Comparison of ENCODE assay signal across 1 cellular context in the genomic region with DNA sequence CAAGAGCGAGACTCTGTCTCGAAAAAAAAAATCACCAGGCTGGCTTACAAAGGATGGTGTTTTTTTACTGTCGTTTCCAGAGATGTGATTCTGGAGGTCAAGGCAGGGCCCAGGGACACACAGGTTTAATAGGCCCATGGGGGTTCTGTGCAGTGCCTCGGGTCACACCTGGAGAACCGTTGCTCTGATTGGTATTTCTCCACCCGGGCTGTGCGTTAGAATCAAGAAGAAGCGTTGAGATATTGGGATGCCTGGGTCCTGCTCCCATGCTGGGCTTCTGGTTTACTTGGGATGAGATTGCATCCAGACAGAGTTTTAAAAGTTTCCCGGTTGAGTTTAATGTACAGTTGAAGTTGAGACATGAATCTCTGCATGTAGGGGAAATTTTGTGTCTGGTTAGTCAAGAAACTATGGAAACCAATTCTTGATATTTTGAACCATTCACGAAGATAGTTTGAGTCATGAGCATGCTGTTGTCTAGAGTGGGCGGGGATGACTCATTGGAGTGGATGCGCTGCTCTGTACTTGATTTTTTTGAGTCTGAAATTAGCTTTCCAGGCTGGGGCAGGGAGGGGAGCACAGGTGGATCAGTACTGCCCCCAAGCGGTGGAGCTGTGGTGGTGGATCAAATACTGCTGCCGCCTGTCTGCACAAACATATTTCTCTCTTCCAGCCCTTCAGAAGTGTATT.
A peak's percentile ranks its signal among the peaks of the same experiment; 100 is the strongest.
TF ChIP-seq lines count a peak whose summit lies in the region.

No MANE protein-coding gene starts in this region.

TF ChIP-seq in HepG2, 621 proteins besides CTCF, POLR2A, EP300 and RAD21 (continued from another document and continues in another):
- TF ChIP-seq, protein P1, sequence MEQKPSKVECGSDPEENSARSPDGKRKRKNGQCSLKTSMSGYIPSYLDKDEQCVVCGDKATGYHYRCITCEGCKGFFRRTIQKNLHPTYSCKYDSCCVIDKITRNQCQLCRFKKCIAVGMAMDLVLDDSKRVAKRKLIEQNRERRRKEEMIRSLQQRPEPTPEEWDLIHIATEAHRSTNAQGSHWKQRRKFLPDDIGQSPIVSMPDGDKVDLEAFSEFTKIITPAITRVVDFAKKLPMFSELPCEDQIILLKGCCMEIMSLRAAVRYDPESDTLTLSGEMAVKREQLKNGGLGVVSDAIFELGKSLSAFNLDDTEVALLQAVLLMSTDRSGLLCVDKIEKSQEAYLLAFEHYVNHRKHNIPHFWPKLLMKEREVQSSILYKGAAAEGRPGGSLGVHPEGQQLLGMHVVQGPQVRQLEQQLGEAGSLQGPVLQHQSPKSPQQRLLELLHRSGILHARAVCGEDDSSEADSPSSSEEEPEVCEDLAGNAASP (CRISPR knock-in tag; IDR thresholded peaks at IDR 0.05; ENCODE audit: borderline replicate concordance), result peak; percentile 51; the same call in 1 of the 2 replicates
- TF ChIP-seq SMC3 (IDR thresholded peaks at IDR 0.05; ENCODE audit: low read length) (peak; percentile 96), ZMAT3 (CRISPR knock-in tag; conservative IDR thresholded peaks at IDR 0.05) (0 out of 2 replicates have a peak, but pooled peaks have one; percentile 36), ZNF552 (CRISPR knock-in tag; IDR thresholded peaks at IDR 0.05; ENCODE audit: borderline replicate concordance) (no peak), JDP2 (CRISPR knock-in tag; IDR thresholded peaks at IDR 0.05; ENCODE audit: borderline replicate concordance) (no peak), ZNF644 (CRISPR knock-in tag; IDR thresholded peaks at IDR 0.05; ENCODE audit: low read depth) (peak; percentile 38; the same call in 1 of the 2 replicates), SIN3B (IDR thresholded peaks at IDR 0.05; ENCODE audit: low read length) (peak; percentile 61), SAFB2 (CRISPR knock-in tag; IDR thresholded peaks at IDR 0.05; ENCODE audit: borderline replicate concordance, low read depth) (peak; percentile 74; the same call in 1 of the 2 replicates), PITX1 (CRISPR knock-in tag; IDR thresholded peaks at IDR 0.05) (peak; percentile 48; the same call in 1 of the 2 replicates), ZFX (CRISPR knock-in tag; IDR thresholded peaks at IDR 0.05; ENCODE audit: low read depth) (peak; percentile 17; the same call in 1 of the 2 replicates), THAP11 (CRISPR knock-in tag; IDR thresholded peaks at IDR 0.05) (peak; percentile 57; the same call in 1 of the 2 replicates), ZNF430 (CRISPR knock-in tag; IDR thresholded peaks at IDR 0.05) (no peak), RNF2 (conservative IDR thresholded peaks at IDR 0.05; ENCODE audit: low read depth) (no peak), ZNF589 (CRISPR knock-in tag; conservative IDR thresholded peaks at IDR 0.05) (0 out of 2 replicates have a peak, but pooled peaks have one; percentile 53), RFXAP (CRISPR knock-in tag; IDR thresholded peaks at IDR 0.05; ENCODE audit: borderline replicate concordance) (0 out of 2 replicates have a peak, but pooled peaks have one; percentile 18), FOSL2 (CRISPR knock-in tag; IDR thresholded peaks at IDR 0.05) (peak; percentile 96), PTBP1 (IDR thresholded peaks at IDR 0.05; ENCODE audit: low read depth, low read length, poor library complexity, severe bottlenecking) (no peak), BHLHE40 (IDR thresholded peaks at IDR 0.05; ENCODE audit: low read length) (no peak), ZFP82 (CRISPR knock-in tag; IDR thresholded peaks at IDR 0.05; ENCODE audit: borderline replicate concordance) (0 out of 2 replicates have a peak, but pooled peaks have one; percentile 8), GATAD2A (CRISPR knock-in tag; IDR thresholded peaks at IDR 0.05) (peak; percentile 63; the same call in 1 of the 2 replicates), PAX8 (CRISPR knock-in tag; IDR thresholded peaks at IDR 0.05; ENCODE audit: borderline replicate concordance) (no peak), MIER3 (CRISPR knock-in tag; IDR thresholded peaks at IDR 0.05; ENCODE audit: borderline replicate concordance) (no peak)
- TF ChIP-seq, protein P2, sequence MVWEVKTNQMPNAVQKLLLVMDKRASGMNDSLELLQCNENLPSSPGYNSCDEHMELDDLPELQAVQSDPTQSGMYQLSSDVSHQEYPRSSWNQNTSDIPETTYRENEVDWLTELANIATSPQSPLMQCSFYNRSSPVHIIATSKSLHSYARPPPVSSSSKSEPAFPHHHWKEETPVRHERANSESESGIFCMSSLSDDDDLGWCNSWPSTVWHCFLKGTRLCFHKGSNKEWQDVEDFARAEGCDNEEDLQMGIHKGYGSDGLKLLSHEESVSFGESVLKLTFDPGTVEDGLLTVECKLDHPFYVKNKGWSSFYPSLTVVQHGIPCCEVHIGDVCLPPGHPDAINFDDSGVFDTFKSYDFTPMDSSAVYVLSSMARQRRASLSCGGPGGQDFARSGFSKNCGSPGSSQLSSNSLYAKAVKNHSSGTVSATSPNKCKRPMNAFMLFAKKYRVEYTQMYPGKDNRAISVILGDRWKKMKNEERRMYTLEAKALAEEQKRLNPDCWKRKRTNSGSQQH (CRISPR knock-in tag; IDR thresholded peaks at IDR 0.05; ENCODE audit: low read depth), result no peak
- TF ChIP-seq, protein P3, sequence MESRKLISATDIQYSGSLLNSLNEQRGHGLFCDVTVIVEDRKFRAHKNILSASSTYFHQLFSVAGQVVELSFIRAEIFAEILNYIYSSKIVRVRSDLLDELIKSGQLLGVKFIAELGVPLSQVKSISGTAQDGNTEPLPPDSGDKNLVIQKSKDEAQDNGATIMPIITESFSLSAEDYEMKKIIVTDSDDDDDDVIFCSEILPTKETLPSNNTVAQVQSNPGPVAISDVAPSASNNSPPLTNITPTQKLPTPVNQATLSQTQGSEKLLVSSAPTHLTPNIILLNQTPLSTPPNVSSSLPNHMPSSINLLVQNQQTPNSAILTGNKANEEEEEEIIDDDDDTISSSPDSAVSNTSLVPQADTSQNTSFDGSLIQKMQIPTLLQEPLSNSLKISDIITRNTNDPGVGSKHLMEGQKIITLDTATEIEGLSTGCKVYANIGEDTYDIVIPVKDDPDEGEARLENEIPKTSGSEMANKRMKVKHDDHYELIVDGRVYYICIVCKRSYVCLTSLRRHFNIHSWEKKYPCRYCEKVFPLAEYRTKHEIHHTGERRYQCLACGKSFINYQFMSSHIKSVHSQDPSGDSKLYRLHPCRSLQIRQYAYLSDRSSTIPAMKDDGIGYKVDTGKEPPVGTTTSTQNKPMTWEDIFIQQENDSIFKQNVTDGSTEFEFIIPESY (CRISPR knock-in tag; IDR thresholded peaks at IDR 0.05), result peak; percentile 55; the same call in 1 of the 2 replicates
- TF ChIP-seq, protein P4, sequence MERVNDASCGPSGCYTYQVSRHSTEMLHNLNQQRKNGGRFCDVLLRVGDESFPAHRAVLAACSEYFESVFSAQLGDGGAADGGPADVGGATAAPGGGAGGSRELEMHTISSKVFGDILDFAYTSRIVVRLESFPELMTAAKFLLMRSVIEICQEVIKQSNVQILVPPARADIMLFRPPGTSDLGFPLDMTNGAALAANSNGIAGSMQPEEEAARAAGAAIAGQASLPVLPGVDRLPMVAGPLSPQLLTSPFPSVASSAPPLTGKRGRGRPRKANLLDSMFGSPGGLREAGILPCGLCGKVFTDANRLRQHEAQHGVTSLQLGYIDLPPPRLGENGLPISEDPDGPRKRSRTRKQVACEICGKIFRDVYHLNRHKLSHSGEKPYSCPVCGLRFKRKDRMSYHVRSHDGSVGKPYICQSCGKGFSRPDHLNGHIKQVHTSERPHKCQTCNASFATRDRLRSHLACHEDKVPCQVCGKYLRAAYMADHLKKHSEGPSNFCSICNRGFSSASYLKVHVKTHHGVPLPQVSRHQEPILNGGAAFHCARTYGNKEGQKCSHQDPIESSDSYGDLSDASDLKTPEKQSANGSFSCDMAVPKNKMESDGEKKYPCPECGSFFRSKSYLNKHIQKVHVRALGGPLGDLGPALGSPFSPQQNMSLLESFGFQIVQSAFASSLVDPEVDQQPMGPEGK (CRISPR knock-in tag; IDR thresholded peaks at IDR 0.05), result no peak; the same call in 1 of the 2 replicates
- TF ChIP-seq, protein P5, sequence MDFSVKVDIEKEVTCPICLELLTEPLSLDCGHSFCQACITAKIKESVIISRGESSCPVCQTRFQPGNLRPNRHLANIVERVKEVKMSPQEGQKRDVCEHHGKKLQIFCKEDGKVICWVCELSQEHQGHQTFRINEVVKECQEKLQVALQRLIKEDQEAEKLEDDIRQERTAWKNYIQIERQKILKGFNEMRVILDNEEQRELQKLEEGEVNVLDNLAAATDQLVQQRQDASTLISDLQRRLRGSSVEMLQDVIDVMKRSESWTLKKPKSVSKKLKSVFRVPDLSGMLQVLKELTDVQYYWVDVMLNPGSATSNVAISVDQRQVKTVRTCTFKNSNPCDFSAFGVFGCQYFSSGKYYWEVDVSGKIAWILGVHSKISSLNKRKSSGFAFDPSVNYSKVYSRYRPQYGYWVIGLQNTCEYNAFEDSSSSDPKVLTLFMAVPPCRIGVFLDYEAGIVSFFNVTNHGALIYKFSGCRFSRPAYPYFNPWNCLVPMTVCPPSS (IDR thresholded peaks at IDR 0.05), result no peak
- TF ChIP-seq, protein P6, sequence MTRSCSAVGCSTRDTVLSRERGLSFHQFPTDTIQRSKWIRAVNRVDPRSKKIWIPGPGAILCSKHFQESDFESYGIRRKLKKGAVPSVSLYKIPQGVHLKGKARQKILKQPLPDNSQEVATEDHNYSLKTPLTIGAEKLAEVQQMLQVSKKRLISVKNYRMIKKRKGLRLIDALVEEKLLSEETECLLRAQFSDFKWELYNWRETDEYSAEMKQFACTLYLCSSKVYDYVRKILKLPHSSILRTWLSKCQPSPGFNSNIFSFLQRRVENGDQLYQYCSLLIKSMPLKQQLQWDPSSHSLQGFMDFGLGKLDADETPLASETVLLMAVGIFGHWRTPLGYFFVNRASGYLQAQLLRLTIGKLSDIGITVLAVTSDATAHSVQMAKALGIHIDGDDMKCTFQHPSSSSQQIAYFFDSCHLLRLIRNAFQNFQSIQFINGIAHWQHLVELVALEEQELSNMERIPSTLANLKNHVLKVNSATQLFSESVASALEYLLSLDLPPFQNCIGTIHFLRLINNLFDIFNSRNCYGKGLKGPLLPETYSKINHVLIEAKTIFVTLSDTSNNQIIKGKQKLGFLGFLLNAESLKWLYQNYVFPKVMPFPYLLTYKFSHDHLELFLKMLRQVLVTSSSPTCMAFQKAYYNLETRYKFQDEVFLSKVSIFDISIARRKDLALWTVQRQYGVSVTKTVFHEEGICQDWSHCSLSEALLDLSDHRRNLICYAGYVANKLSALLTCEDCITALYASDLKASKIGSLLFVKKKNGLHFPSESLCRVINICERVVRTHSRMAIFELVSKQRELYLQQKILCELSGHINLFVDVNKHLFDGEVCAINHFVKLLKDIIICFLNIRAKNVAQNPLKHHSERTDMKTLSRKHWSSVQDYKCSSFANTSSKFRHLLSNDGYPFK (CRISPR knock-in tag; IDR thresholded peaks at IDR 0.05; ENCODE audit: borderline replicate concordance), result no peak
- TF ChIP-seq, protein P7, sequence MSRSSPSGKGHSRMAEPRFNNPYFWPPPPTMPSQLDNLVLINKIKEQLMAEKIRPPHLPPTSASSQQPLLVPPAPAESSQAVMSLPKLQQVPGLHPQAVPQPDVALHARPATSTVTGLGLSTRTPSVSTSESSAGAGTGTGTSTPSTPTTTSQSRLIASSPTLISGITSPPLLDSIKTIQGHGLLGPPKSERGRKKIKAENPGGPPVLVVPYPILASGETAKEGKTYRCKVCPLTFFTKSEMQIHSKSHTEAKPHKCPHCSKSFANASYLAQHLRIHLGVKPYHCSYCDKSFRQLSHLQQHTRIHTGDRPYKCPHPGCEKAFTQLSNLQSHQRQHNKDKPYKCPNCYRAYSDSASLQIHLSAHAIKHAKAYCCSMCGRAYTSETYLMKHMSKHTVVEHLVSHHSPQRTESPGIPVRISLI (CRISPR knock-in tag; IDR thresholded peaks at IDR 0.05; ENCODE audit: borderline replicate concordance), result peak; percentile 60
- TF ChIP-seq, protein P8, sequence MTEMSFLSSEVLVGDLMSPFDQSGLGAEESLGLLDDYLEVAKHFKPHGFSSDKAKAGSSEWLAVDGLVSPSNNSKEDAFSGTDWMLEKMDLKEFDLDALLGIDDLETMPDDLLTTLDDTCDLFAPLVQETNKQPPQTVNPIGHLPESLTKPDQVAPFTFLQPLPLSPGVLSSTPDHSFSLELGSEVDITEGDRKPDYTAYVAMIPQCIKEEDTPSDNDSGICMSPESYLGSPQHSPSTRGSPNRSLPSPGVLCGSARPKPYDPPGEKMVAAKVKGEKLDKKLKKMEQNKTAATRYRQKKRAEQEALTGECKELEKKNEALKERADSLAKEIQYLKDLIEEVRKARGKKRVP (CRISPR knock-in tag; IDR thresholded peaks at IDR 0.05), result no peak
- TF ChIP-seq, protein P9, sequence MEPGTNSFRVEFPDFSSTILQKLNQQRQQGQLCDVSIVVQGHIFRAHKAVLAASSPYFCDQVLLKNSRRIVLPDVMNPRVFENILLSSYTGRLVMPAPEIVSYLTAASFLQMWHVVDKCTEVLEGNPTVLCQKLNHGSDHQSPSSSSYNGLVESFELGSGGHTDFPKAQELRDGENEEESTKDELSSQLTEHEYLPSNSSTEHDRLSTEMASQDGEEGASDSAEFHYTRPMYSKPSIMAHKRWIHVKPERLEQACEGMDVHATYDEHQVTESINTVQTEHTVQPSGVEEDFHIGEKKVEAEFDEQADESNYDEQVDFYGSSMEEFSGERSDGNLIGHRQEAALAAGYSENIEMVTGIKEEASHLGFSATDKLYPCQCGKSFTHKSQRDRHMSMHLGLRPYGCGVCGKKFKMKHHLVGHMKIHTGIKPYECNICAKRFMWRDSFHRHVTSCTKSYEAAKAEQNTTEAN (CRISPR knock-in tag; conservative IDR thresholded peaks at IDR 0.05), result peak; percentile 27; the same call in 1 of the 2 replicates
- TF ChIP-seq, protein P10, sequence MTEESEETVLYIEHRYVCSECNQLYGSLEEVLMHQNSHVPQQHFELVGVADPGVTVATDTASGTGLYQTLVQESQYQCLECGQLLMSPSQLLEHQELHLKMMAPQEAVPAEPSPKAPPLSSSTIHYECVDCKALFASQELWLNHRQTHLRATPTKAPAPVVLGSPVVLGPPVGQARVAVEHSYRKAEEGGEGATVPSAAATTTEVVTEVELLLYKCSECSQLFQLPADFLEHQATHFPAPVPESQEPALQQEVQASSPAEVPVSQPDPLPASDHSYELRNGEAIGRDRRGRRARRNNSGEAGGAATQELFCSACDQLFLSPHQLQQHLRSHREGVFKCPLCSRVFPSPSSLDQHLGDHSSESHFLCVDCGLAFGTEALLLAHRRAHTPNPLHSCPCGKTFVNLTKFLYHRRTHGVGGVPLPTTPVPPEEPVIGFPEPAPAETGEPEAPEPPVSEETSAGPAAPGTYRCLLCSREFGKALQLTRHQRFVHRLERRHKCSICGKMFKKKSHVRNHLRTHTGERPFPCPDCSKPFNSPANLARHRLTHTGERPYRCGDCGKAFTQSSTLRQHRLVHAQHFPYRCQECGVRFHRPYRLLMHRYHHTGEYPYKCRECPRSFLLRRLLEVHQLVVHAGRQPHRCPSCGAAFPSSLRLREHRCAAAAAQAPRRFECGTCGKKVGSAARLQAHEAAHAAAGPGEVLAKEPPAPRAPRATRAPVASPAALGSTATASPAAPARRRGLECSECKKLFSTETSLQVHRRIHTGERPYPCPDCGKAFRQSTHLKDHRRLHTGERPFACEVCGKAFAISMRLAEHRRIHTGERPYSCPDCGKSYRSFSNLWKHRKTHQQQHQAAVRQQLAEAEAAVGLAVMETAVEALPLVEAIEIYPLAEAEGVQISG (CRISPR knock-in tag; IDR thresholded peaks at IDR 0.05), result peak; percentile 46; the same call in 1 of the 2 replicates
